17 cellular contexts compared by ENCODE assay signal in the genomic region with DNA sequence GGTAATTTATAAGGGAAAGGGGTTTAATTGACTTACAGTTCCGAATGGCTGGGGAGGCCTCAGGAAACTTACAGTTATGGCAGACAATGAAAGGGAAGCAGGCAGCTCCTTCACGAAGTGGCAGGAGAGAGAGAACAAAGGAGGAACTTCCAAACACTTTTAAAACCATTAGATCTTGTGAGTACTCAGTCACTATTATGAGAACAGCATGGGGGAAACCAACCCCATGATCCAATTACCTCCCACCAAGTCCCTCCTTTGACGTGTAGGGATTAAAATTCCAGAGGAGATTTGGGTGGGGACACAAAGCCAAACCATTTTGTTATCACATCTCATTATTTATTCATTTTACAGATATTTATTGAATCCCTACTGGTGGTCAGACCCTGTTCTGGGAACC.
DNase-seq lines count a peak whose midpoint lies in the region; ATAC-seq and TF ChIP-seq lines count a peak whose summit lies in the region.
"Had no signal": no experiment of that assay in that cellular context is flagged by ENCODE, and none has a peak within 500 bp of the region (broad histone marks: within the 10 kb centered on the region; RNA-seq: fewer than 3 reads in every experiment).

No MANE protein-coding gene starts in this region.

- TF ChIP-seq CTCF in GM23338 (conservative IDR thresholded peaks at IDR 0.05; ENCODE audit: low read depth in 2 of 2) = no peak

- H3K9me3 Mint-ChIP-seq in GM23338 = peaks cover 3% of the 10 kb centered on the region; the same call in 1 of the 3 replicates
- H3K9me3 Mint-ChIP-seq in activated naive CD4-positive, alpha-beta T cell treated with anti-CD3 and anti-CD28 coated beads for 36 hours = peaks cover 6% of the 10 kb centered on the region
- peaks cover 17% of the 10 kb centered on the region for H3K9me3 Mint-ChIP-seq in activated T-helper 2 cell treated with anti-CD3 and anti-CD28 coated beads, Interferon-gamma antibody, Interleukin-2, Interleukin-4, amounts not matched to agents 10 μg/mL and 5 μg/mL and 100 μg/mL, durations not matched to agents 14 hours and 24 hours and 36 hours

- no peaks in the 10 kb centered on the region for H3K79me2 ChIP-seq in GM23338 (replicated peaks; ENCODE audit: insufficient read depth)
- no peaks in the 10 kb centered on the region for H3K79me2 ChIP-seq in mesendoderm (ENCODE audit: control insufficient read depth, insufficient read depth, low read length)

- no peak overlapping the region for H4K5ac ChIP-seq in mesendoderm (ENCODE audit: low read length)

- no peaks in the 10 kb centered on the region for H3K36me3 ChIP-seq in GM23338 (ENCODE audit: insufficient read depth)
- H3K36me3 ChIP-seq in mesendoderm (ENCODE audit: control insufficient read depth, insufficient read depth, low read length) = no peaks in the 10 kb centered on the region
- H3K36me3 ChIP-seq: BLaER1, SJCRH30 had no signal

- peak overlapping the region; percentile 52 for H3K4ac ChIP-seq in mesendoderm (ENCODE audit: low read depth, low read length)

- no peak overlapping the region for H2BK5ac ChIP-seq in mesendoderm (ENCODE audit: low read length)

- H4K8ac ChIP-seq in mesendoderm (ENCODE audit: low read depth, low read length) = no peak overlapping the region

- CTCF ChIA-PET in activated naive CD4-positive, alpha-beta T cell treated with anti-CD3 and anti-CD28 coated beads for 36 hours (lab: Charles Lee) = no interaction called here

- H4K20me1 ChIP-seq in GM23338 (replicated peaks; ENCODE audit: insufficient read depth) = no peaks in the 10 kb centered on the region
- H4K20me1 ChIP-seq: BLaER1 had no signal

- no peak overlapping the region for H3K23ac ChIP-seq in mesendoderm (ENCODE audit: low read length)

- peak; percentile 84 for ATAC-seq in GM23338
- ATAC-seq in GM19395 (IDR thresholded peaks at IDR 0.05; ENCODE audit: unreplicated experiment) = no peak
- ATAC-seq: GM12878 had no signal

- no peaks in the 10 kb centered on the region for H3F3A ChIP-seq in GM23338 (replicated peaks; ENCODE audit: low read depth)

- H3K79me1 ChIP-seq in mesendoderm (ENCODE audit: low read length) = no peaks in the 10 kb centered on the region

- no peak overlapping the region for H3K9ac ChIP-seq in mesendoderm (ENCODE audit: low read length)
- H3K9ac ChIP-seq: BLaER1 had no signal

- H3K4me2 ChIP-seq in GM23338 (0 out of 2 replicates have a peak overlapping the region, but pooled peaks have one; percentile 37), mesendoderm (ENCODE audit: low read length) (no peak overlapping the region)
- H3K4me2 ChIP-seq: BLaER1 had no signal

- no peak overlapping the region for H3K56ac ChIP-seq in mesendoderm (ENCODE audit: low read length)

- peaks cover 13% of the 10 kb centered on the region; the same call in 1 of the 2 replicates for H3K9me2 ChIP-seq in GM23338 (ENCODE audit: insufficient read depth)

- H2AK5ac ChIP-seq in mesendoderm (ENCODE audit: low read length) = no peak overlapping the region

- peak overlapping the region; percentile 3 for H3K18ac ChIP-seq in mesendoderm (ENCODE audit: low read length)

- no peak overlapping the region for H2AFZ ChIP-seq in GM23338

- H3K27me3 ChIP-seq in GM23338 (ENCODE audit: insufficient read depth) (no peaks in the 10 kb centered on the region), mesendoderm (ENCODE audit: insufficient read depth, low read length, poor library complexity) (no peaks in the 10 kb centered on the region)
- H3K27me3 ChIP-seq: BLaER1, SJCRH30 had no signal

- H3K27me3 Mint-ChIP-seq in GM23338 (ENCODE audit: insufficient read depth, low read depth, poor library complexity) = no peaks in the 10 kb centered on the region
- no peaks in the 10 kb centered on the region for H3K27me3 Mint-ChIP-seq in activated naive CD4-positive, alpha-beta T cell treated with anti-CD3 and anti-CD28 coated beads for 36 hours (ENCODE audit: low read depth)
- no peaks in the 10 kb centered on the region for H3K27me3 Mint-ChIP-seq in activated T-helper 2 cell treated with anti-CD3 and anti-CD28 coated beads, Interferon-gamma antibody, Interleukin-2, Interleukin-4, amounts not matched to agents 10 μg/mL and 5 μg/mL and 100 μg/mL, durations not matched to agents 14 hours and 24 hours and 36 hours (ENCODE audit: low read depth)
- H3K27me3 Mint-ChIP-seq: CD4-positive, alpha-beta memory T cell had no signal

- intact Hi-C loops in activated naive CD4-positive, alpha-beta T cell treated with anti-CD3 and anti-CD28 coated beads for 36 hours (cut with micrococcal nuclease) = no loop called here
- intact Hi-C loops in activated T-helper 2 cell treated with anti-CD3 and anti-CD28 coated beads, Interferon-gamma antibody, Interleukin-2, Interleukin-4, amounts not matched to agents 10 μg/mL and 5 μg/mL and 100 μg/mL, durations not matched to agents 14 hours and 24 hours and 36 hours (cut with micrococcal nuclease) = no loop called here

- no peak overlapping the region for H3K4me3 Mint-ChIP-seq in GM23338
- H3K4me3 Mint-ChIP-seq in activated naive CD4-positive, alpha-beta T cell treated with anti-CD3 and anti-CD28 coated beads for 36 hours = no peak overlapping the region
- H3K4me3 Mint-ChIP-seq in activated T-helper 2 cell treated with anti-CD3 and anti-CD28 coated beads, Interferon-gamma antibody, Interleukin-2, Interleukin-4, amounts not matched to agents 10 μg/mL and 5 μg/mL and 100 μg/mL, durations not matched to agents 14 hours and 24 hours and 36 hours (ENCODE audit: low read depth) = no peak overlapping the region
- H3K4me3 Mint-ChIP-seq: CD4-positive, alpha-beta memory T cell had no signal

- DNase-seq in GM23338 (ENCODE audit: low spot score) = peak; percentile 43
- peak; percentile 58 for DNase-seq in NCI-H82 treated with DMSO at 0.1 percent for 48 hours (lab: John Stamatoyannopoulos, UW; ENCODE audit: unreplicated experiment)
- peak; percentile 88 for DNase-seq in mesendoderm
- DNase-seq in midbrain (lab: John Stamatoyannopoulos, UW) = no peak
- no peak for DNase-seq in activated naive CD4-positive, alpha-beta T cell treated with anti-CD3 and anti-CD28 coated beads for 36 hours
- no peak for DNase-seq in activated T-helper 2 cell treated with anti-CD3 and anti-CD28 coated beads, Interferon-gamma antibody, Interleukin-2, Interleukin-4, amounts not matched to agents 10 μg/mL and 5 μg/mL and 100 μg/mL, durations not matched to agents 14 hours and 24 hours and 36 hours (ENCODE audit: low spot score)
- DNase-seq: CD4-positive, alpha-beta memory T cell; DMS153; KG1; NCI-H1417 treated with DMSO at 0.1 percent for 48 hours; NCI-H1930; NCI-H774; SJCRH30 had no signal

- peaks cover 20% of the 10 kb centered on the region for H3K4me1 Mint-ChIP-seq in GM23338
- no peaks in the 10 kb centered on the region for H3K4me1 Mint-ChIP-seq in activated naive CD4-positive, alpha-beta T cell treated with anti-CD3 and anti-CD28 coated beads for 36 hours (ENCODE audit: low read depth)
- no peaks in the 10 kb centered on the region for H3K4me1 Mint-ChIP-seq in activated T-helper 2 cell treated with anti-CD3 and anti-CD28 coated beads, Interferon-gamma antibody, Interleukin-2, Interleukin-4, amounts not matched to agents 10 μg/mL and 5 μg/mL and 100 μg/mL, durations not matched to agents 14 hours and 24 hours and 36 hours (ENCODE audit: low read depth)
- H3K4me1 Mint-ChIP-seq: CD4-positive, alpha-beta memory T cell had no signal

- no peak overlapping the region for H3K27ac Mint-ChIP-seq in GM23338
- no peak overlapping the region for H3K27ac Mint-ChIP-seq in activated naive CD4-positive, alpha-beta T cell treated with anti-CD3 and anti-CD28 coated beads for 36 hours
- H3K27ac Mint-ChIP-seq in activated T-helper 2 cell treated with anti-CD3 and anti-CD28 coated beads, Interferon-gamma antibody, Interleukin-2, Interleukin-4, amounts not matched to agents 10 μg/mL and 5 μg/mL and 100 μg/mL, durations not matched to agents 14 hours and 24 hours and 36 hours = no peak overlapping the region

- no peak overlapping the region for H2BK15ac ChIP-seq in mesendoderm (replicated peaks; ENCODE audit: low read depth)

- H3K36me3 Mint-ChIP-seq in GM23338 (ENCODE audit: low read depth) = peaks cover 12% of the 10 kb centered on the region
- no peaks in the 10 kb centered on the region for H3K36me3 Mint-ChIP-seq in activated naive CD4-positive, alpha-beta T cell treated with anti-CD3 and anti-CD28 coated beads for 36 hours (ENCODE audit: low read depth)
- no peaks in the 10 kb centered on the region for H3K36me3 Mint-ChIP-seq in activated T-helper 2 cell treated with anti-CD3 and anti-CD28 coated beads, Interferon-gamma antibody, Interleukin-2, Interleukin-4, amounts not matched to agents 10 μg/mL and 5 μg/mL and 100 μg/mL, durations not matched to agents 14 hours and 24 hours and 36 hours (ENCODE audit: low read depth)
- H3K36me3 Mint-ChIP-seq: CD4-positive, alpha-beta memory T cell had no signal

- H3K27ac ChIP-seq in GM23338 (ENCODE audit: low read depth) (no peak overlapping the region), cingulate gyrus (ENCODE audit: low read depth, low read length) (peak overlapping the region; percentile 49), mesendoderm (ENCODE audit: low read depth, low read length) (no peak overlapping the region)
- H3K27ac ChIP-seq: BLaER1, SJCRH30 had no signal

- H2BK120ac ChIP-seq in mesendoderm (ENCODE audit: low read depth, low read length) = no peak overlapping the region

- H3K4me1 ChIP-seq in GM23338 (ENCODE audit: insufficient read depth) = peaks cover 17% of the 10 kb centered on the region
- no peaks in the 10 kb centered on the region for H3K4me1 ChIP-seq in mesendoderm (ENCODE audit: control insufficient read depth, low read depth, low read length)
- H3K4me1 ChIP-seq: BLaER1, SJCRH30 had no signal

- H3K4me3 ChIP-seq in GM23338 = no peak overlapping the region
- H3K4me3 ChIP-seq in mesendoderm (ENCODE audit: low read length) = no peak overlapping the region
- H3K4me3 ChIP-seq: BLaER1, GM12878, SJCRH30 had no signal

- no CpG with 5 or more reads among the region's 3 CpGs for WGBS in mesendoderm (ENCODE audit: extremely low coverage, insufficient coverage, low lambda C conversion rate)

TF ChIP-seq in GM23338, 12 proteins besides CTCF, POLR2A, EP300 and RAD21 (continues in another document):
- TF ChIP-seq STAT1 (IDR thresholded peaks at IDR 0.05; ENCODE audit: unreplicated experiment) (no peak), ETS1 (IDR thresholded peaks at IDR 0.05) (no peak), CREB1 (CRISPR knock-in tag; IDR thresholded peaks at IDR 0.05; ENCODE audit: low read depth) (no peak)

Comparison
In these comparisons a context has a peak if more than half of its experiments do, and no peak if none do; other contexts are left out.
1. DNase-seq: peak in GM23338 (single experiment), NCI-H82 treated with DMSO at 0.1 percent for 48 hours (single experiment) and mesendoderm (single experiment); none in midbrain (single experiment), activated naive CD4-positive, alpha-beta T cell treated with anti-CD3 and anti-CD28 coated beads for 36 hours (single experiment) and activated T-helper 2 cell treated with anti-CD3 and anti-CD28 coated beads, Interferon-gamma antibody, Interleukin-2, Interleukin-4, amounts not matched to agents 10 μg/mL and 5 μg/mL and 100 μg/mL, durations not matched to agents 14 hours and 24 hours and 36 hours (single experiment).